Comparison of ENCODE assay signal across 30 cellular contexts in the genomic region with DNA sequence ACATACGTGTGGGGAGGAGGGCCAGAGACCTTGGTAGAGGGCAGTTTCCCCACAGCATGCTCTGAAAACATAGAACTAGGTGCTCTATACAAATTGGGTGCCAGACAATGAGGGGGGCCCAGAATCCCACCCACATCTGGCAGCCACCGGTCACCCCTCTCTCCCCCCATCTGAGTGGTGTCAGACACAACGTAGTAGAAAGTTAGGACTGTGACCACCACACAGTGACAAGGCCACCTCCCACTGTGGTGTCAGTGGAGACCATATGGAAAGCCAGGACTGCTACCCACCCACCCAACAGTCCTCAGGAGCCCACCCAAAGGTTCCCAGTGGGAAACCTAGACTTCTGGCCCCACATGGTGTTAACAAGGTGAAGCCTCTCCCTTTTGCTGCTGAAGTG. TPM values are rescaled to one million over a fixed set of nuclear protein-coding genes. Genes with fewer than 3 reads are reported as not detected.
DNase-seq lines count a peak whose midpoint lies in the region; ATAC-seq, FAIRE-seq and TF ChIP-seq lines count a peak whose summit lies in the region.
"Had no signal": no experiment of that assay in that cellular context is flagged by ENCODE, and none has a peak within 500 bp of the region (broad histone marks: within the 10 kb centered on the region; RNA-seq: fewer than 3 reads in every experiment).

No MANE protein-coding gene starts in this region.

- TF ChIP-seq POLR2A in spleen (IDR thresholded peaks at IDR 0.05) = no peak
- no peak for TF ChIP-seq POLR2A in GM12892 (IDR thresholded peaks at IDR 0.05; ENCODE audit: low read depth, low read length)

- CTCF ChIA-PET in activated CD8-positive, alpha-beta T cell treated with anti-CD3 and anti-CD28 coated beads for 36 hours (lab: Charles Lee) = interaction anchor here (2.1 kb wide), 1 partner anchor 64 kb away, joined by 8 read pairs; no protein-coding TSS in a partner anchor

- DNase-seq in Right ventricle myocardium superior (peak; percentile 9), left ventricle myocardium superior (no peak), H7 (peak; percentile 28), islet precursor cell (peak; percentile 25), spleen (peak; percentile 20), GM12892 (ENCODE audit: insufficient read length) (no peak)
- no peak for DNase-seq in activated CD8-positive, alpha-beta T cell treated with anti-CD3 and anti-CD28 coated beads for 36 hours
- DNase-seq: AML-193; C1 segment of cervical spinal cord; CD4-positive, alpha-beta memory T cell; COR-L47; DMS53; MM.1S; NCI-H1694; NCI-H2029 treated with DMSO at 0.1 percent for 48 hours; NCI-H446 treated with DMSO at 0.1 percent for 48 hours; NCI-H526; NCI-H82; NK-92 treated with Interleukin-12 subunit alpha and Interleukin-12 subunit beta, amount 100 ng/mL, for 24 hours; PC-3; SHP77 had no signal

- POLR2A ChIA-PET in activated CD8-positive, alpha-beta T cell treated with anti-CD3 and anti-CD28 coated beads for 36 hours (lab: Charles Lee) = no interaction called here

- no peaks in the 10 kb centered on the region for H3K4me1 Mint-ChIP-seq in activated CD8-positive, alpha-beta T cell treated with anti-CD3 and anti-CD28 coated beads for 36 hours (ENCODE audit: low read depth)
- H3K4me1 Mint-ChIP-seq: CD4-positive, alpha-beta memory T cell; IgD-negative memory B cell had no signal

- WGBS in spleen, 5 donors = 82 to 98% (median 87%) methylated on average over 3 of the region's 3 CpGs

- no peak overlapping the region for H3K27ac Mint-ChIP-seq in activated CD8-positive, alpha-beta T cell treated with anti-CD3 and anti-CD28 coated beads for 36 hours
- H3K27ac Mint-ChIP-seq: CD4-positive, alpha-beta memory T cell; IgD-negative memory B cell had no signal

- no peaks in the 10 kb centered on the region for H3K4me1 ChIP-seq in spleen
- H3K4me1 ChIP-seq: A549 had no signal

- intact Hi-C loops in Right ventricle myocardium superior (cut with DNase I) (no loop called here), left ventricle myocardium superior (cut with micrococcal nuclease) (no loop called here), spleen (cut with DNase I; ENCODE audit: low total_unique reads) (no loop called here)
- intact Hi-C loops in activated CD8-positive, alpha-beta T cell treated with anti-CD3 and anti-CD28 coated beads for 36 hours (cut with micrococcal nuclease) = no loop called here

- ATAC-seq in Right ventricle myocardium superior (ENCODE audit: poor library complexity) = no peak
- no peak for ATAC-seq in left ventricle myocardium superior
- no peak for ATAC-seq in activated CD8-positive, alpha-beta T cell treated with anti-CD3 and anti-CD28 coated beads for 36 hours
- ATAC-seq: A549, HCT116, PC-3 had no signal

- H3K27ac ChIP-seq in spleen = no peak overlapping the region
- H3K27ac ChIP-seq: A549, KMS-11 had no signal

- no peak for TF ChIP-seq CTCF in spleen (IDR thresholded peaks at IDR 0.05 in 8 of 11, conservative IDR thresholded peaks at IDR 0.05 in 3 of 11)
- no peak for TF ChIP-seq CTCF in activated CD8-positive, alpha-beta T cell treated with anti-CD3 and anti-CD28 coated beads for 36 hours (IDR thresholded peaks at IDR 0.05)

- no peak for FAIRE-seq in GM12892 (lab: Jason Lieb, UNC)
- FAIRE-seq: A549, H1 had no signal

- H3K36me3 Mint-ChIP-seq in activated CD8-positive, alpha-beta T cell treated with anti-CD3 and anti-CD28 coated beads for 36 hours (ENCODE audit: low read depth) = no peaks in the 10 kb centered on the region
- H3K36me3 Mint-ChIP-seq: IgD-negative memory B cell had no signal

- peaks cover 13% of the 10 kb centered on the region for H3K9me3 Mint-ChIP-seq in activated CD8-positive, alpha-beta T cell treated with anti-CD3 and anti-CD28 coated beads for 36 hours

- no peaks in the 10 kb centered on the region for H3K27me3 Mint-ChIP-seq in activated CD8-positive, alpha-beta T cell treated with anti-CD3 and anti-CD28 coated beads for 36 hours
- H3K27me3 Mint-ChIP-seq: CD4-positive, alpha-beta memory T cell had no signal

- H3K36me3 ChIP-seq in H7 (replicated peaks; ENCODE audit: control insufficient read depth, insufficient read depth, low read length) (no peaks in the 10 kb centered on the region), spleen (no peaks in the 10 kb centered on the region)

- H3K27me3 ChIP-seq in H7 (ENCODE audit: control insufficient read depth, insufficient read depth, low read length) (no peaks in the 10 kb centered on the region), spleen (replicated peaks in 1 of 7) (peaks cover 0 to 15% (median 0%) of the 10 kb centered on the region in 7 donors)

- H3K4me3 ChIP-seq in H7 (ENCODE audit: insufficient read depth, low read depth, low read length) = no peak overlapping the region
- H3K4me3 ChIP-seq in spleen = no peak overlapping the region
- H3K4me3 ChIP-seq: A549 had no signal

- peaks cover 0 to 26% (median 21%) of the 10 kb centered on the region in 8 donors for H3K9me3 ChIP-seq in spleen

- H3K4me3 Mint-ChIP-seq in activated CD8-positive, alpha-beta T cell treated with anti-CD3 and anti-CD28 coated beads for 36 hours = no peak overlapping the region
- H3K4me3 Mint-ChIP-seq: CD4-positive, alpha-beta memory T cell; IgD-negative memory B cell had no signal

RNA-seq across cellular contexts. Expression of gene ATP4B, which starts 2.1 kb away (rescaled TPM):
- total RNA-seq in Right ventricle myocardium superior (not detected), left ventricle myocardium superior (not detected), spleen (under 1 TPM in 3 of 7 donors, not detected in 4; 0.32 to 0.46 (median 0.43) TPM)
- 0.48 TPM in 1 of 2 replicates, not detected in the other for total RNA-seq in H7 (2014; rRNA removed; shearing (Covaris generic))
- under 1 TPM; 0.09 to 0.15 (median 0.13) TPM for polyA plus RNA-seq in spleen
- 0.17 TPM for polyA plus RNA-seq in GM12892 (2012; ENCODE audit: missing spikeins)
- not detected for total RNA-seq in activated CD8-positive, alpha-beta T cell treated with anti-CD3 and anti-CD28 coated beads for 36 hours
- total RNA-seq: CD4-positive, alpha-beta memory T cell; Daoy; G401; H1; PC-3; RPMI7951; SK-MEL-5 had no signal
- polyA plus RNA-seq: A549, IgD-negative memory B cell had no signal

RNA-seq across cellular contexts. Expression of gene GRK1, which starts 7.0 kb away (rescaled TPM):
- total RNA-seq in Right ventricle myocardium superior (0.13 TPM), left ventricle myocardium superior (0.42 TPM), spleen (not detected)
- total RNA-seq in H7 (2014; rRNA removed; shearing (Covaris generic)) = 0.14 and 0.33 TPM in 2 replicates
- not detected for polyA plus RNA-seq in spleen
- not detected for polyA plus RNA-seq in GM12892 (2012; ENCODE audit: missing spikeins)
- total RNA-seq in activated CD8-positive, alpha-beta T cell treated with anti-CD3 and anti-CD28 coated beads for 36 hours = under 1 TPM; 0.07 to 0.09 TPM
- total RNA-seq: CD4-positive, alpha-beta memory T cell; Daoy; H1; PC-3; RPMI7951; SK-MEL-5 had no signal
- polyA plus RNA-seq: A549; CD4-positive, alpha-beta memory T cell; IgD-negative memory B cell had no signal

Comparison
In these comparisons a context has a peak if more than half of its experiments do, and no peak if none do; other contexts are left out.
1. DNase-seq: peak in Right ventricle myocardium superior (single experiment), H7 (single experiment), islet precursor cell (single experiment) and spleen (single experiment); none in left ventricle myocardium superior (single experiment), GM12892 (single experiment) and activated CD8-positive, alpha-beta T cell treated with anti-CD3 and anti-CD28 coated beads for 36 hours (single experiment).